ENCODE assay signal across 6 cellular contexts in genomic region chr12:130848105-130848504, GRCh38. TPM values are rescaled to one million over a fixed set of nuclear protein-coding genes. Genes with fewer than 3 reads are reported as not detected.
DNase-seq lines count a peak whose midpoint lies in the region; ATAC-seq, FAIRE-seq and TF ChIP-seq lines count a peak whose summit lies in the region.
"Not testable (repeated sequence)": the region's sequence is repeated elsewhere in the genome, so short reads cannot be mapped to it uniquely, and the experiment has no call there.

No MANE protein-coding gene starts in this region.

- not testable (repeated sequence) for TF ChIP-seq EP300 in H1 (IDR thresholded peaks at IDR 0.05; ENCODE audit: borderline replicate concordance in 1 of 2, low read depth in 2 of 2, low read length in 2 of 2); HepG2 (IDR thresholded peaks at IDR 0.05; ENCODE audit: low read depth in 2 of 2, low read length in 2 of 2); HepG2 (CRISPR knock-in tag; IDR thresholded peaks at IDR 0.05; ENCODE audit: borderline replicate concordance)

- H3K4me1 Mint-ChIP-seq in Calu3 (ENCODE audit: low read depth, unreplicated experiment): peaks cover 36% of the 10 kb centered on the region
- peaks cover 37% of the 10 kb centered on the region for H3K4me1 Mint-ChIP-seq in mesothelial cell of epicardium

- H3K27ac Mint-ChIP-seq in Calu3 (ENCODE audit: unreplicated experiment) (peak overlapping the region; percentile 18), mesothelial cell of epicardium (peak overlapping the region; percentile 59)

- H3K79me1 ChIP-seq in H1 (ENCODE audit: low read depth, low read length): not testable (repeated sequence)

- H2BK5ac ChIP-seq in H1 (ENCODE audit: low read depth, low read length): not testable (repeated sequence)

- H2BK120ac ChIP-seq in H1 (replicated peaks; ENCODE audit: low read depth, low read length): not testable (repeated sequence)

- H3K36me3 Mint-ChIP-seq in Calu3 (ENCODE audit: insufficient read depth, unreplicated experiment): peaks cover 17% of the 10 kb centered on the region
- not testable (repeated sequence) for H3K36me3 Mint-ChIP-seq in mesothelial cell of epicardium

- TF ChIP-seq POLR2A in H1 (IDR thresholded peaks at IDR 0.05; ENCODE audit: control extremely low read depth in 1 of 2, low read depth in 2 of 2, low read length in 2 of 2); HepG2 (IDR thresholded peaks at IDR 0.05; ENCODE audit: insufficient read depth in 1 of 2, low read depth in 2 of 2, low read length in 2 of 2); spleen (IDR thresholded peaks at IDR 0.05): not testable (repeated sequence)

- H3K4me3 ChIP-seq in H1 (ENCODE audit: extremely low read depth in 1 of 4, insufficient read depth in 2 of 4, low read depth in 3 of 4, low read length in 4 of 4); HepG2 (replicated peaks in 1 of 3; ENCODE audit: insufficient read depth in 1 of 3, low read depth in 2 of 3, low read length in 3 of 3); spleen: not testable (repeated sequence)

- not testable (repeated sequence) for BruUV-seq in Calu3 (replicated peaks; lab: Mats Ljungman, UMichigan); HepG2 (replicated peaks; lab: Mats Ljungman, UMichigan)

- intact Hi-C loops in Calu3 (cut with micrococcal nuclease; ENCODE audit: unreplicated experiment); HepG2 (cut with micrococcal nuclease; ENCODE audit: unreplicated experiment); posterior vena cava (cut with DNase I); spleen (cut with DNase I; ENCODE audit: low total_unique reads): not testable (repeated sequence)

- not testable (repeated sequence) for TF ChIP-seq CTCF in Calu3 (IDR thresholded peaks at IDR 0.05; ENCODE audit: unreplicated experiment); H1 (IDR thresholded peaks at IDR 0.05; ENCODE audit: control extremely low read depth in 1 of 3, insufficient read depth in 1 of 3, low read depth in 1 of 3, low read length in 3 of 3); HepG2 (CRISPR knock-in tag; IDR thresholded peaks at IDR 0.05); mesothelial cell of epicardium (IDR thresholded peaks at IDR 0.05; ENCODE audit: unreplicated experiment); spleen (IDR thresholded peaks at IDR 0.05 in 8 of 11, conservative IDR thresholded peaks at IDR 0.05 in 3 of 11)

- in situ Hi-C loops in HepG2 (cut with HindIII; ENCODE audit: extremely low pct_ligation_motif_present, low pct_unique_long_range_greater_than_20kb): not testable (repeated sequence)

- not testable (repeated sequence) for H3K4me3 Mint-ChIP-seq in Calu3 (ENCODE audit: low read depth, unreplicated experiment); mesothelial cell of epicardium

- not testable (repeated sequence) for H2BK20ac ChIP-seq in H1 (ENCODE audit: low read length)

- H3K56ac ChIP-seq in H1 (replicated peaks; ENCODE audit: insufficient read length, low read depth, low read length): not testable (repeated sequence)

- 80% methylated on average over 6 of the region's 6 CpGs; no CpG with 5 or more reads in 1 of the 2 experiments for WGBS in H1 (ENCODE audit: extremely low coverage in 1 of 2, insufficient coverage in 1 of 2, insufficient read length in 1 of 2, insufficient replicate concordance in 2 of 2, low coverage in 1 of 2, low lambda C conversion rate in 2 of 2, missing lambda C conversion rate in 1 of 2), 2 experiments
- WGBS in HepG2 (ENCODE audit: low lambda C conversion rate): 27% methylated on average over 4 of the region's 6 CpGs
- WGBS in spleen, 5 donors: 90 to 97% (median 95%) methylated on average over 6 of the region's 6 CpGs

- TF ChIP-seq RAD21 in H1 (IDR thresholded peaks at IDR 0.05 in 1 of 2, conservative IDR thresholded peaks at IDR 0.05 in 1 of 2; ENCODE audit: low read depth in 2 of 2, low read length in 2 of 2); HepG2 (CRISPR knock-in tag; IDR thresholded peaks at IDR 0.05): not testable (repeated sequence)

- not testable (repeated sequence) for H3K14ac ChIP-seq in H1 (ENCODE audit: insufficient read length)

- H3K4me2 ChIP-seq in H1 (ENCODE audit: insufficient read depth in 1 of 2, low read depth in 2 of 2, low read length in 2 of 2): not testable (repeated sequence)
- H3K4me2 ChIP-seq in HepG2 (ENCODE audit: low read depth, low read length): peak overlapping the region; percentile 45; the same call in 1 of the 2 replicates

- not testable (repeated sequence) for H3K9me3 Mint-ChIP-seq in Calu3 (ENCODE audit: low read depth, unreplicated experiment); mesothelial cell of epicardium

- H3K27me3 Mint-ChIP-seq in Calu3 (ENCODE audit: unreplicated experiment); mesothelial cell of epicardium (ENCODE audit: low read depth): not testable (repeated sequence)

- H3K36me3 ChIP-seq in H1 (ENCODE audit: control insufficient read depth in 2 of 4, insufficient read depth in 4 of 4, low read length in 3 of 4); HepG2 (replicated peaks in 1 of 2; ENCODE audit: control insufficient read depth in 1 of 2, insufficient read depth in 2 of 2, low read length in 2 of 2); spleen: not testable (repeated sequence)

- POLR2A ChIA-PET in H1 (lab: Charles Lee; ENCODE audit: partially characterized antibody): interaction anchor here (0.6 to 5.2 kb wide), 4 partner anchors 9 to 31 kb away, joined by 3 to 28 read pairs (median 8); partner anchors contain the start of gene STX2
- POLR2A ChIA-PET in HepG2 (lab: Yijun Ruan, JAX): interaction anchor here (1.4 kb wide), 1 partner anchor 23 kb away, joined by 3 read pairs; no protein-coding TSS in a partner anchor

- not testable (repeated sequence) for H3K9ac ChIP-seq in H1 (replicated peaks in 1 of 4; ENCODE audit: extremely low read depth in 1 of 4, low read depth in 3 of 4, low read length in 3 of 4); HepG2 (ENCODE audit: insufficient read depth, low read depth, low read length)

- not testable (repeated sequence) for H3K27me3 ChIP-seq in H1 (replicated peaks in 1 of 4; ENCODE audit: control insufficient read depth in 3 of 4, extremely low read depth in 1 of 4, insufficient read depth in 3 of 4, low read length in 3 of 4); HepG2 (ENCODE audit: control insufficient read depth in 1 of 2, insufficient read depth in 2 of 2, low read length in 2 of 2); spleen (replicated peaks in 1 of 7)

- not testable (repeated sequence) for H4K8ac ChIP-seq in H1 (ENCODE audit: extremely low read depth, insufficient read depth, low read length)

- not testable (repeated sequence) for H2AK5ac ChIP-seq in H1 (ENCODE audit: low read depth, low read length)

- 0 out of 2 replicates have a peak overlapping the region, but pooled peaks have one; percentile 39 for H2BK12ac ChIP-seq in H1 (ENCODE audit: low read depth, low read length)

- not testable (repeated sequence) for ATAC-seq in HepG2

- H3K23me2 ChIP-seq in H1 (ENCODE audit: low read depth, low read length): not testable (repeated sequence)

- not testable (repeated sequence) for H4K91ac ChIP-seq in H1 (replicated peaks; ENCODE audit: insufficient read length, low read length)

- not testable (repeated sequence) for H2BK15ac ChIP-seq in H1 (ENCODE audit: low read length)

- not testable (repeated sequence) for H3K23ac ChIP-seq in H1 (ENCODE audit: insufficient read length)

- not testable (repeated sequence) for H3K79me2 ChIP-seq in H1 (ENCODE audit: control insufficient read depth in 1 of 2, insufficient read depth in 2 of 2, low read length in 2 of 2); HepG2 (ENCODE audit: insufficient read depth, low read length)

- not testable (repeated sequence) for DNase-seq in Calu3; H1 (ENCODE audit: low read depth in 1 of 2, low spot score in 2 of 2); HepG2 (ENCODE audit: low spot score); mesothelial cell of epicardium (ENCODE audit: low spot score in 2 of 2, unreplicated experiment in 2 of 2)
- DNase-seq in posterior vena cava (ENCODE audit: low spot score) (peak; percentile 6), spleen (peak; percentile 25)

- FAIRE-seq in H1 (lab: Jason Lieb, UNC); HepG2 (lab: Jason Lieb, UNC): not testable (repeated sequence)

- not testable (repeated sequence) for H4K20me1 ChIP-seq in H1 (replicated peaks in 1 of 2; ENCODE audit: control insufficient read depth in 1 of 2, insufficient read depth in 2 of 2, low read length in 2 of 2); HepG2 (ENCODE audit: insufficient read depth, low read length)

- not testable (repeated sequence) for H2AFZ ChIP-seq in H1 (ENCODE audit: low read length); HepG2 (ENCODE audit: low read length)

- not testable (repeated sequence) for H3K27ac ChIP-seq in H1 (ENCODE audit: low read depth, low read length); HepG2 (ENCODE audit: extremely low read length, insufficient read depth, low read length); spleen

- not testable (repeated sequence) for H3K9me3 ChIP-seq in H1 (ENCODE audit: insufficient read depth in 2 of 2, low read depth in 1 of 2, low read length in 1 of 2); HepG2 (ENCODE audit: low read length); spleen

- H3K4me1 ChIP-seq in H1 (replicated peaks in 1 of 4; ENCODE audit: control insufficient read depth in 3 of 4, insufficient read depth in 4 of 4, low read length in 3 of 4); spleen: not testable (repeated sequence)
- H3K4me1 ChIP-seq in HepG2 (ENCODE audit: insufficient read depth, low read length): peaks cover 69% of the 10 kb centered on the region

- CTCF ChIA-PET in Calu3 (lab: Charles Lee); HepG2 (lab: Yijun Ruan, JAX; ENCODE audit: low intra/inter-chr PET ratio, low total read pairs): not testable (repeated sequence)
- CTCF ChIA-PET in H1 (lab: Charles Lee; ENCODE audit: partially characterized antibody): interaction anchor here (0.7 to 1.1 kb wide), 3 partner anchors 8 to 19 kb away, joined by 3 to 4 read pairs (median 3); partner anchors contain the start of gene STX2

- H3K4ac ChIP-seq in H1 (replicated peaks; ENCODE audit: insufficient read length, low read depth, low read length): not testable (repeated sequence)

- not testable (repeated sequence) for H3K18ac ChIP-seq in H1 (ENCODE audit: extremely low read depth, low read length)

- not testable (repeated sequence) for H4K5ac ChIP-seq in H1 (ENCODE audit: insufficient read length, low read depth, low read length)

RNA-seq across cellular contexts. Expression of gene STX2, which starts 9.1 kb away (rescaled TPM):
- total RNA-seq in Calu3 (2022) (21.0 and 26.7 TPM in 2 replicates), HepG2 (2016; rRNA removed; fragmentation: Illumina TruSeq; extraction: Trizol) (12.4 and 13.4 TPM in 2 replicates), mesothelial cell of epicardium (14.0 to 17.3 TPM (median 16.7 TPM) in 3 replicates), posterior vena cava (10 to 100 TPM; 29.2 to 39.8 TPM), spleen (10 to 100 TPM; 11.5 to 18.4 (median 15.1) TPM)
- total RNA-seq in H1 (2021; fragmentation: NEBNext Ultra II Directional; extraction: Animal tissue kit (Norgen Biotek cat#: 25700)): 22.0 and 26.3 TPM in 2 replicates
- polyA plus RNA-seq in H1 (2011; rRNA removed) (13.9 and 20.0 TPM in 2 replicates), HepG2 (2011; rRNA removed) (22.8 and 25.1 TPM in 2 replicates), spleen (1 to 10 TPM; 7.4 to 9.1 (median 8.6) TPM)
- 20.8 TPM for polyA plus RNA-seq in H1 (2011; cell fraction: cytosol; rRNA removed)
- 13.3 TPM for polyA plus RNA-seq in H1 (2011; cell fraction: nucleus; rRNA removed)
- 14.6 to 22.0 TPM (median 17.8 TPM) in 4 replicates for polyA plus RNA-seq in H1 (2012, experiment 1 of 2)
- polyA plus RNA-seq in H1 (2012, experiment 2 of 2): 3.5 TPM
- polyA plus RNA-seq in H1 (2013, experiment 1 of 2): 19.0 TPM
- 17.5 TPM for polyA plus RNA-seq in H1 (2013, experiment 2 of 2)
- polyA minus RNA-seq in H1 (2011; rRNA and poly(A)+ RNA removed): 13.7 and 18.8 TPM in 2 replicates
- 8.4 TPM for polyA minus RNA-seq in H1 (2011; cell fraction: cytosol; rRNA and poly(A)+ RNA removed)
- 10.2 TPM for polyA minus RNA-seq in H1 (2011; cell fraction: nucleus; rRNA and poly(A)+ RNA removed)
- 10.3 and 12.4 TPM in 2 replicates for total RNA-seq in HepG2 (2016; cell fraction: cytosol; rRNA removed; fragmentation: Illumina TruSeq; extraction: Trizol; ENCODE audit: low read depth)
- 11.7 and 13.3 TPM in 2 replicates for total RNA-seq in HepG2 (2016; cell fraction: insoluble cytoplasmic fraction; rRNA removed; fragmentation: Illumina TruSeq; extraction: Trizol)
- total RNA-seq in HepG2 (2016; cell fraction: membrane; rRNA removed; fragmentation: Illumina TruSeq; extraction: Trizol): 17.4 and 19.2 TPM in 2 replicates
- total RNA-seq in HepG2 (2016; cell fraction: nucleus; rRNA removed; fragmentation: Illumina TruSeq; extraction: Trizol): 9.3 and 11.7 TPM in 2 replicates
- 9.8 and 15.2 TPM in 2 replicates for polyA plus RNA-seq in HepG2 (2011; cell fraction: cytosol; rRNA removed)
- polyA plus RNA-seq in HepG2 (2011; cell fraction: nucleus; rRNA removed): 35.1 and 44.2 TPM in 2 replicates
- 13.4 and 16.2 TPM in 2 replicates for polyA plus RNA-seq in HepG2 (2012)
- 8.3 and 10.5 TPM in 2 replicates for polyA plus RNA-seq in HepG2 (2016; cell fraction: cytosol; fragmentation: Illumina TruSeq; extraction: Trizol; ENCODE audit: low read depth)
- polyA plus RNA-seq in HepG2 (2016; cell fraction: insoluble cytoplasmic fraction; fragmentation: Illumina TruSeq; extraction: Trizol; ENCODE audit: low read depth): 13.2 and 13.7 TPM in 2 replicates
- 14.0 and 15.0 TPM in 2 replicates for polyA plus RNA-seq in HepG2 (2016; cell fraction: membrane; fragmentation: Illumina TruSeq; extraction: Trizol; ENCODE audit: low read depth)
- 18.7 and 22.3 TPM in 2 replicates for polyA plus RNA-seq in HepG2 (2016; cell fraction: nucleus; fragmentation: Illumina TruSeq; extraction: Trizol; ENCODE audit: insufficient read depth, low read depth)
- polyA minus RNA-seq in HepG2 (2011; rRNA and poly(A)+ RNA removed; ENCODE audit: low replicate concordance): 8.4 and 9.4 TPM in 2 replicates
- 7.5 and 8.7 TPM in 2 replicates for polyA minus RNA-seq in HepG2 (2011; cell fraction: cytosol; rRNA and poly(A)+ RNA removed)
- 19.6 and 26.2 TPM in 2 replicates for polyA minus RNA-seq in HepG2 (2011; cell fraction: nucleus; rRNA and poly(A)+ RNA removed)

RNA-seq across cellular contexts. Expression of gene RAN, which starts 23.8 kb away (rescaled TPM):
- total RNA-seq in Calu3 (2022) (1,463 and 1,538 TPM in 2 replicates), HepG2 (2016; rRNA removed; fragmentation: Illumina TruSeq; extraction: Trizol) (1,630 and 2,526 TPM in 2 replicates), mesothelial cell of epicardium (629 to 674 TPM (median 633 TPM) in 3 replicates), posterior vena cava (100 to 1,000 TPM; 288 to 326 TPM), spleen (100 to 1,000 TPM; 128 to 423 (median 270) TPM)
- 2,056 and 2,064 TPM in 2 replicates for total RNA-seq in H1 (2021; fragmentation: NEBNext Ultra II Directional; extraction: Animal tissue kit (Norgen Biotek cat#: 25700))
- polyA plus RNA-seq in H1 (2011; rRNA removed) (1,559 and 2,203 TPM in 2 replicates), HepG2 (2011; rRNA removed) (996 and 1,335 TPM in 2 replicates), spleen (100 to 1,000 TPM; 225 to 412 (median 395) TPM)
- polyA plus RNA-seq in H1 (2011; cell fraction: cytosol; rRNA removed): 3,091 TPM
- polyA plus RNA-seq in H1 (2011; cell fraction: nucleus; rRNA removed): 846 TPM
- polyA plus RNA-seq in H1 (2012, experiment 1 of 2): 2,430 to 2,650 TPM (median 2,578 TPM) in 4 replicates
- 345 TPM for polyA plus RNA-seq in H1 (2012, experiment 2 of 2)
- 714 TPM for polyA plus RNA-seq in H1 (2013, experiment 1 of 2)
- polyA plus RNA-seq in H1 (2013, experiment 2 of 2): 699 TPM
- polyA minus RNA-seq in H1 (2011; rRNA and poly(A)+ RNA removed): 1,671 and 1,842 TPM in 2 replicates
- 628 TPM for polyA minus RNA-seq in H1 (2011; cell fraction: cytosol; rRNA and poly(A)+ RNA removed)
- 352 TPM for polyA minus RNA-seq in H1 (2011; cell fraction: nucleus; rRNA and poly(A)+ RNA removed)
- 453 and 456 TPM in 2 replicates for total RNA-seq in HepG2 (2016; cell fraction: cytosol; rRNA removed; fragmentation: Illumina TruSeq; extraction: Trizol; ENCODE audit: low read depth)
- 1,637 and 2,557 TPM in 2 replicates for total RNA-seq in HepG2 (2016; cell fraction: insoluble cytoplasmic fraction; rRNA removed; fragmentation: Illumina TruSeq; extraction: Trizol)
- total RNA-seq in HepG2 (2016; cell fraction: membrane; rRNA removed; fragmentation: Illumina TruSeq; extraction: Trizol): 837 and 870 TPM in 2 replicates
- 527 and 560 TPM in 2 replicates for total RNA-seq in HepG2 (2016; cell fraction: nucleus; rRNA removed; fragmentation: Illumina TruSeq; extraction: Trizol)
- polyA plus RNA-seq in HepG2 (2011; cell fraction: cytosol; rRNA removed): 979 and 1,087 TPM in 2 replicates
- polyA plus RNA-seq in HepG2 (2011; cell fraction: nucleus; rRNA removed): 385 and 550 TPM in 2 replicates
- polyA plus RNA-seq in HepG2 (2012): 1,088 and 1,104 TPM in 2 replicates
- polyA plus RNA-seq in HepG2 (2016; cell fraction: cytosol; fragmentation: Illumina TruSeq; extraction: Trizol; ENCODE audit: low read depth): 580 and 585 TPM in 2 replicates
- polyA plus RNA-seq in HepG2 (2016; cell fraction: insoluble cytoplasmic fraction; fragmentation: Illumina TruSeq; extraction: Trizol; ENCODE audit: low read depth): 2,503 and 2,588 TPM in 2 replicates
- 756 and 768 TPM in 2 replicates for polyA plus RNA-seq in HepG2 (2016; cell fraction: membrane; fragmentation: Illumina TruSeq; extraction: Trizol; ENCODE audit: low read depth)
- polyA plus RNA-seq in HepG2 (2016; cell fraction: nucleus; fragmentation: Illumina TruSeq; extraction: Trizol; ENCODE audit: insufficient read depth, low read depth): 908 and 932 TPM in 2 replicates
- polyA minus RNA-seq in HepG2 (2011; rRNA and poly(A)+ RNA removed; ENCODE audit: low replicate concordance): 405 and 954 TPM in 2 replicates
- polyA minus RNA-seq in HepG2 (2011; cell fraction: cytosol; rRNA and poly(A)+ RNA removed): 424 and 441 TPM in 2 replicates
- 138 and 202 TPM in 2 replicates for polyA minus RNA-seq in HepG2 (2011; cell fraction: nucleus; rRNA and poly(A)+ RNA removed)
